ENCODE assay signal across 19 cellular contexts in the genomic region with DNA sequence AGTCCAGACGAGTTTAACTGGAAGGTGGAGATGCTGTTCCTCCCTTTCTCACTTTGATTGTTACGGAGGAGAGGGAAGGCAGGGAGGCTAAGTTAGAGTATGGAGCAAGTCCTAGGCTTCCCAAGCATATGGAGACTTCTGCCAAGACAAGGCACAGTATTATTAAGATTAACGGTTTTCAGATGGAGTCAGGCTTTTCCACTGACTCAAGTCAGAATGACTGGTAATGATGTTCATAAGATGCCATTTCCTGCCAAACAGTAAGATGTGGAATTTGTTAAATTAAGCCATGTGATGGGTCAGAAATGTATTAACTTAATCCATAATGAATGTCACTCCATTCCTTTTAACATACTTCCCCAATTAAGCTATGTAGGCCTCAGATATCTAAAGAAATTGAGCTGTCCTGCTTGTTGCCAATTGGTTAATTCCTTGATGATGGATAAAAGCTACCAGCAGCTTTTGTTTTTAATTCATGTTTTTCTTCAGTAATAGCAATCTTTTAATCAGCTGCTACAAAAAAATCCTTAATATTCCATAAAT.
"Had no signal": no experiment of that assay in that cellular context is flagged by ENCODE, and none has a peak within 500 bp of the region (broad histone marks: within the 10 kb centered on the region; RNA-seq: fewer than 3 reads in every experiment).

No MANE protein-coding gene starts in this region.

- H3K9me3 ChIP-seq: esophagus squamous epithelium, heart left ventricle, spleen, thyroid gland had no signal

- H2AFZ ChIP-seq: parathyroid adenoma had no signal

- H3K27ac ChIP-seq: esophagus squamous epithelium, gastroesophageal sphincter, heart left ventricle, parathyroid adenoma, thyroid gland had no signal

- H3K9ac ChIP-seq: parathyroid adenoma had no signal

- ATAC-seq: activated naive CD4-positive, alpha-beta T cell treated with anti-CD3 and anti-CD28 coated beads, Interleukin-2, amount 50 U/mL, for 72 hours; gastroesophageal sphincter; heart left ventricle; left lobe of liver; sciatic nerve had no signal

- DNase-seq: activated CD4-positive, alpha-beta T cell treated with anti-CD3 and anti-CD28 coated beads, Interleukin-2, amount 50 U/mL, for 4 hours; activated gamma-delta T cell treated with Interleukin-2 at 50 U/mL for 16 hours; dermis blood vessel endothelial cell; effector memory CD4-positive, alpha-beta T cell; esophagus squamous epithelium; heart left ventricle; kidney; midbrain; spleen; stimulated activated CD8-positive, alpha-beta memory T cell treated with anti-CD3 and anti-CD28 coated beads, Interleukin-4, amount 100 ng/mL, for 48 hours; stimulated activated naive CD4-positive, alpha-beta T cell; T-helper 2 cell; thyroid gland had no signal

- H3K4me3 ChIP-seq: esophagus squamous epithelium, gastroesophageal sphincter, heart left ventricle, lung, spleen, thyroid gland had no signal

- H3K36me3 ChIP-seq: esophagus squamous epithelium, gastroesophageal sphincter, heart left ventricle, spleen, thyroid gland had no signal

- H3K27me3 ChIP-seq: esophagus squamous epithelium, gastroesophageal sphincter, heart left ventricle, spleen, thyroid gland had no signal

- H3K4me1 ChIP-seq: esophagus squamous epithelium, gastroesophageal sphincter, heart left ventricle, parathyroid adenoma, thyroid gland had no signal
